1 cellular context compared by ENCODE assay signal in the genomic region with DNA sequence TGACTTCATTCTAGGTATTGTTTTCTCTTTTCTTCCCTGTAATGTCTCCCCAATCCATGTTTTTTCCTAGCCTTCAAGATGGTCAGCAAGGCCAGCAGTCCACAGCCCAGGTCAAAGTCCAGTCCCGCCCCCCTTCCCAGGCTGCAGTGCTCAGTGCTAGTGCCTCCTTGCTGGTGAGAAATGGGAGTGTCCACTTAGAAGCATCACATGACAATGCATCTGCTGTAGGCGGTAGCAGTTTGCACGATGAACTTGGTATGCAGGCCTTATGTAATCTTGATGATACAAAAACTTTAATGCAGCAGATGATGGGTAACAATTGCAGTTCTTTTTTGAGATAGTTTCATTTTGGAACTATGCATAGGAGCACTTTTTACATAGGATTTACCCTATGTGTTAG.
TF ChIP-seq lines count a peak whose summit lies in the region.

No MANE protein-coding gene starts in this region.

TF ChIP-seq in HepG2, 621 proteins besides CTCF, POLR2A, EP300 and RAD21 (continued from another document):
- TF ChIP-seq ZBTB40 (IDR thresholded peaks at IDR 0.05) = no peak
- TF ChIP-seq ZBTB40 (CRISPR knock-in tag; IDR thresholded peaks at IDR 0.05) = peak; percentile 50; the same call in 1 of the 2 replicates
- no peak for TF ChIP-seq ZNF343 (CRISPR knock-in tag; IDR thresholded peaks at IDR 0.05)
- peak; percentile 77 for TF ChIP-seq ZMYM4 (CRISPR knock-in tag; IDR thresholded peaks at IDR 0.05)
- TF ChIP-seq, protein P1, sequence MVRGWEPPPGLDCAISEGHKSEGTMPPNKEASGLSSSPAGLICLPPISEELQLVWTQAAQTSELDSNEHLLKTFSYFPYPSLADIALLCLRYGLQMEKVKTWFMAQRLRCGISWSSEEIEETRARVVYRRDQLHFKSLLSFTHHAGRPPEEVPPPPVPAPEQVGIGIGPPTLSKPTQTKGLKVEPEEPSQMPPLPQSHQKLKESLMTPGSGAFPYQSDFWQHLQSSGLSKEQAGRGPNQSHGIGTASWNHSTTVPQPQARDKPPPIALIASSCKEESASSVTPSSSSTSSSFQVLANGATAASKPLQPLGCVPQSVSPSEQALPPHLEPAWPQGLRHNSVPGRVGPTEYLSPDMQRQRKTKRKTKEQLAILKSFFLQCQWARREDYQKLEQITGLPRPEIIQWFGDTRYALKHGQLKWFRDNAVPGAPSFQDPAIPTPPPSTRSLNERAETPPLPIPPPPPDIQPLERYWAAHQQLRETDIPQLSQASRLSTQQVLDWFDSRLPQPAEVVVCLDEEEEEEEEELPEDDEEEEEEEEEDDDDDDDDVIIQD (CRISPR knock-in tag; IDR thresholded peaks at IDR 0.05; ENCODE audit: low read depth) = peak; percentile 76; the same call in 1 of the 2 replicates
- TF ChIP-seq, protein P2, sequence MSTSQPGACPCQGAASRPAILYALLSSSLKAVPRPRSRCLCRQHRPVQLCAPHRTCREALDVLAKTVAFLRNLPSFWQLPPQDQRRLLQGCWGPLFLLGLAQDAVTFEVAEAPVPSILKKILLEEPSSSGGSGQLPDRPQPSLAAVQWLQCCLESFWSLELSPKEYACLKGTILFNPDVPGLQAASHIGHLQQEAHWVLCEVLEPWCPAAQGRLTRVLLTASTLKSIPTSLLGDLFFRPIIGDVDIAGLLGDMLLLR (CRISPR knock-in tag; IDR thresholded peaks at IDR 0.05) = no peak
- TF ChIP-seq ZNF800 (CRISPR knock-in tag; IDR thresholded peaks at IDR 0.05) = no peak
- peak; percentile 81 for TF ChIP-seq HNF4A (CRISPR knock-in tag; IDR thresholded peaks at IDR 0.05)
- no peak for TF ChIP-seq CHCHD3 (CRISPR knock-in tag; IDR thresholded peaks at IDR 0.05)
- peak; percentile 37; the same call in 1 of the 2 replicates for TF ChIP-seq NCOR1 (IDR thresholded peaks at IDR 0.05; ENCODE audit: borderline replicate concordance, low read length)
- peak; percentile 54; the same call in 1 of the 2 replicates for TF ChIP-seq SP5 (CRISPR knock-in tag; IDR thresholded peaks at IDR 0.05; ENCODE audit: borderline replicate concordance, low read depth)
- TF ChIP-seq, protein P3, sequence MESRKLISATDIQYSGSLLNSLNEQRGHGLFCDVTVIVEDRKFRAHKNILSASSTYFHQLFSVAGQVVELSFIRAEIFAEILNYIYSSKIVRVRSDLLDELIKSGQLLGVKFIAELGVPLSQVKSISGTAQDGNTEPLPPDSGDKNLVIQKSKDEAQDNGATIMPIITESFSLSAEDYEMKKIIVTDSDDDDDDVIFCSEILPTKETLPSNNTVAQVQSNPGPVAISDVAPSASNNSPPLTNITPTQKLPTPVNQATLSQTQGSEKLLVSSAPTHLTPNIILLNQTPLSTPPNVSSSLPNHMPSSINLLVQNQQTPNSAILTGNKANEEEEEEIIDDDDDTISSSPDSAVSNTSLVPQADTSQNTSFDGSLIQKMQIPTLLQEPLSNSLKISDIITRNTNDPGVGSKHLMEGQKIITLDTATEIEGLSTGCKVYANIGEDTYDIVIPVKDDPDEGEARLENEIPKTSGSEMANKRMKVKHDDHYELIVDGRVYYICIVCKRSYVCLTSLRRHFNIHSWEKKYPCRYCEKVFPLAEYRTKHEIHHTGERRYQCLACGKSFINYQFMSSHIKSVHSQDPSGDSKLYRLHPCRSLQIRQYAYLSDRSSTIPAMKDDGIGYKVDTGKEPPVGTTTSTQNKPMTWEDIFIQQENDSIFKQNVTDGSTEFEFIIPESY (CRISPR knock-in tag; IDR thresholded peaks at IDR 0.05) = peak; percentile 75; the same call in 1 of the 2 replicates
- no peak for TF ChIP-seq HOXA5 (CRISPR knock-in tag; IDR thresholded peaks at IDR 0.05)
